ENCODE assay signal across 1 cellular context in the genomic region with DNA sequence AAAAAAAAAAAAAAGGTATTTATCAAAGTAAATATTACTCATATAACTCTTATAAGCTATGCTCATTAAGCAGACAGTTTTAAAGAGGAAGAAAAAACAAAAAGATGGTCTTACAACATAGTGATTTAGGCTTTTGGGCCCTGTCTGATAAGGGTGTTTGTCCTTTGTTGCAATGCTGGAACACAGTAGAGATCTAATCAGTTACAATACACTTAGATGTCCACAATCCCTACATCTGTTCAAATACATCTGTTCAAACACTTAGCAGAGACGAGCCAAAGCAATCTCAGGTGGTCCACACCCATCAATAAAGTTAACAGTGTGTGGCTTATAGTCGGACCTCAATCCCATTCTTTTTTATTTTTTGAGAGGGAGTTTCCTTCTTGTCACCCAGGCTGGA.
TF ChIP-seq lines count a peak whose summit lies in the region.

No MANE protein-coding gene starts in this region.

TF ChIP-seq in K562, 482 proteins besides CTCF, POLR2A, EP300 and RAD21:
- no peak for TF ChIP-seq TOE1 (IDR thresholded peaks at IDR 0.05; ENCODE audit: borderline replicate concordance)
- no peak for TF ChIP-seq TOE1 (CRISPR knock-in tag; IDR thresholded peaks at IDR 0.05; ENCODE audit: borderline replicate concordance, low read depth)
- TF ChIP-seq CBX5 (IDR thresholded peaks at IDR 0.05; ENCODE audit: borderline replicate concordance, low read depth) = no peak
- TF ChIP-seq ZNF232 (CRISPR knock-in tag; IDR thresholded peaks at IDR 0.05) = no peak
- TF ChIP-seq ZNF274 (IDR thresholded peaks at IDR 0.05; ENCODE audit: borderline replicate concordance, low read depth, low read length) = no peak
- TF ChIP-seq PHTF2 (CRISPR knock-in tag; IDR thresholded peaks at IDR 0.05) = no peak
- no peak for TF ChIP-seq SNRNP70 (optimal IDR thresholded peaks at IDR 0.05; ENCODE audit: low read depth, low read length)
- no peak for TF ChIP-seq PHB2 (IDR thresholded peaks at IDR 0.05; ENCODE audit: low read depth)
- no peak for TF ChIP-seq CEBPB (tag; IDR thresholded peaks at IDR 0.05)
- no peak for TF ChIP-seq SAFB2 (IDR thresholded peaks at IDR 0.05; ENCODE audit: borderline replicate concordance, low read depth, low read length, severe bottlenecking)
- peak; percentile 33; the same call in 1 of the 2 replicates for TF ChIP-seq SOX6 (IDR thresholded peaks at IDR 0.05)
- TF ChIP-seq ILK (tag; IDR thresholded peaks at IDR 0.05; ENCODE audit: borderline replicate concordance, low read depth) = no peak
- TF ChIP-seq ZNF75A (CRISPR knock-in tag; IDR thresholded peaks at IDR 0.05) = no peak
- TF ChIP-seq CBFA2T3 (IDR thresholded peaks at IDR 0.05) = 0 out of 2 replicates have a peak, but pooled peaks have one; percentile 3
